7 cellular contexts compared by ENCODE assay signal in genomic region chr7:873367-874002, GRCh38. TPM values are rescaled to one million over a fixed set of nuclear protein-coding genes. Genes with fewer than 3 reads are reported as not detected.
DNase-seq lines count a peak whose midpoint lies in the region; FAIRE-seq and TF ChIP-seq lines count a peak whose summit lies in the region.

No MANE protein-coding gene starts in this region.

- H3K79me2 ChIP-seq in astrocyte (ENCODE audit: insufficient read depth, low read length) (peaks cover 19% of the 10 kb centered on the region), hepatocyte (peaks cover 10% of the 10 kb centered on the region)

- H2AFZ ChIP-seq in astrocyte (ENCODE audit: low read depth, low read length) (no peak overlapping the region), hepatocyte (no peak overlapping the region)

- no peaks in the 10 kb centered on the region for H3K27me3 Mint-ChIP-seq in astrocyte (ENCODE audit: low read depth, unreplicated experiment)

- H3K4me3 ChIP-seq in astrocyte (ENCODE audit: insufficient read depth, low read depth, low read length) (no peak overlapping the region), hepatocyte (no peak overlapping the region), sigmoid colon (no peak overlapping the region)

- intact Hi-C loops in sigmoid colon (cut with DNase I), result loop anchor here (1.0 to 10.0 kb wide), 5 partner anchors 37 to 549 kb away; partner anchors contain the start of gene PDGFA

- no peaks in the 10 kb centered on the region for H3K4me1 ChIP-seq in astrocyte (ENCODE audit: insufficient read depth, low read length)
- peaks cover 17% of the 10 kb centered on the region for H3K4me1 ChIP-seq in hepatocyte (ENCODE audit: insufficient read depth)
- H3K4me1 ChIP-seq in sigmoid colon, result peaks cover 0 to 60% (median 47%) of the 10 kb centered on the region in 4 donors

- peak; percentile 84 for DNase-seq in NCI-H1694 treated with DMSO at 0.1 percent for 48 hours (lab: John Stamatoyannopoulos, UW)
- peak; percentile 48 for DNase-seq in T-helper 9 cell
- DNase-seq in astrocyte (ENCODE audit: low read depth), result peak; percentile 32
- peak; percentile 91 for DNase-seq in hepatocyte (ENCODE audit: low spot score)
- DNase-seq in sigmoid colon, result peak; percentile 95
- no peak for DNase-seq in GOT3 (lab: John Stamatoyannopoulos, UW)

- TF ChIP-seq CTCF in astrocyte (IDR thresholded peaks at IDR 0.05; ENCODE audit: insufficient read depth, low read depth, low read length), result peak; percentile 96
- peak; percentile 97 for TF ChIP-seq CTCF in hepatocyte (IDR thresholded peaks at IDR 0.05; ENCODE audit: poor library complexity)
- peak; percentile 89 to 96 (median 94) for TF ChIP-seq CTCF in sigmoid colon (IDR thresholded peaks at IDR 0.05)

- H4K20me1 ChIP-seq in astrocyte (ENCODE audit: insufficient read depth, low read length) (peaks cover 18% of the 10 kb centered on the region), hepatocyte (ENCODE audit: insufficient read depth, poor library complexity, severe bottlenecking) (peaks cover 6% of the 10 kb centered on the region)

- H3K27ac Mint-ChIP-seq in astrocyte (ENCODE audit: unreplicated experiment), result peak overlapping the region; percentile 78

- H3K9me3 Mint-ChIP-seq in astrocyte (ENCODE audit: unreplicated experiment), result no peaks in the 10 kb centered on the region

- peak overlapping the region; percentile 34 for H3K9ac ChIP-seq in astrocyte (ENCODE audit: low read length)

- H3K36me3 Mint-ChIP-seq in astrocyte (ENCODE audit: low read depth, unreplicated experiment), result peaks cover 14% of the 10 kb centered on the region

- H3K4me3 Mint-ChIP-seq in astrocyte (ENCODE audit: unreplicated experiment), result peak overlapping the region; percentile 50

- H3K27me3 ChIP-seq in astrocyte (ENCODE audit: insufficient read depth, low read length) (no peaks in the 10 kb centered on the region), hepatocyte (no peaks in the 10 kb centered on the region), sigmoid colon (no peaks in the 10 kb centered on the region)

- H3K27ac ChIP-seq in astrocyte (ENCODE audit: low read depth, low read length) (no peak overlapping the region), hepatocyte (peak overlapping the region; percentile 98), sigmoid colon (peak overlapping the region; percentile 84 to 89 (median 86))

- TF ChIP-seq EP300 in sigmoid colon (IDR thresholded peaks at IDR 0.05), result peak in 1 of 4 donors; percentile 30

- H3K4me1 Mint-ChIP-seq in astrocyte (ENCODE audit: low read depth, unreplicated experiment), result peaks cover 5% of the 10 kb centered on the region

- H3K9me2 ChIP-seq in hepatocyte (replicated peaks; ENCODE audit: insufficient read depth), result no peaks in the 10 kb centered on the region

- TF ChIP-seq POLR2A in GM15510 (IDR thresholded peaks at IDR 0.05; ENCODE audit: borderline replicate concordance, extremely low read depth, insufficient read length) (peak; percentile 21), sigmoid colon (IDR thresholded peaks at IDR 0.05) (no peak)

- H3K36me3 ChIP-seq in astrocyte (ENCODE audit: insufficient read depth, low read length), result peaks cover 25% of the 10 kb centered on the region
- H3K36me3 ChIP-seq in hepatocyte (replicated peaks; ENCODE audit: insufficient read depth, low read depth), result no peaks in the 10 kb centered on the region
- H3K36me3 ChIP-seq in sigmoid colon, result peaks cover 4 to 39% (median 25%) of the 10 kb centered on the region in 4 donors

- H3K4me2 ChIP-seq in astrocyte (ENCODE audit: low read length) (no peak overlapping the region), hepatocyte (peak overlapping the region; percentile 55)

- WGBS in hepatocyte (ENCODE audit: low lambda C conversion rate, missing lambda C conversion rate), result 37% methylated on average over 18 of the region's 18 CpGs
- 29 to 31% methylated on average over 18 of the region's 18 CpGs for WGBS in sigmoid colon, 2 donors

- H3K9me3 ChIP-seq in astrocyte (ENCODE audit: insufficient read depth, low read depth, low read length) (no peaks in the 10 kb centered on the region), hepatocyte (ENCODE audit: low read depth) (no peaks in the 10 kb centered on the region), sigmoid colon (no peaks in the 10 kb centered on the region)

- FAIRE-seq in astrocyte (lab: Jason Lieb, UNC), result no peak

RNA-seq across cellular contexts. Expression of gene GET4, which starts 2.9 kb away (rescaled TPM):
- 32.1 and 43.0 TPM in 2 replicates for total RNA-seq in astrocyte
- 46.3 and 48.3 TPM in 2 replicates for total RNA-seq in hepatocyte
- polyA plus RNA-seq in hepatocyte, result 102 and 126 TPM in 2 replicates
- total RNA-seq in sigmoid colon, result 10 to 100 TPM; 20.3 to 32.4 (median 25.4) TPM
- 10 to 100 TPM; 25.8 to 51.4 (median 31.2) TPM for polyA plus RNA-seq in sigmoid colon

RNA-seq across cellular contexts. Expression of gene SUN1, which starts 41.2 kb away (rescaled TPM):
- total RNA-seq in astrocyte, result 109 and 121 TPM in 2 replicates
- 101 and 109 TPM in 2 replicates for total RNA-seq in hepatocyte
- polyA plus RNA-seq in hepatocyte, result 72.3 and 75.0 TPM in 2 replicates
- 100 to 1,000 TPM; 108 to 130 (median 119) TPM for total RNA-seq in sigmoid colon
- polyA plus RNA-seq in sigmoid colon, result 10 to 100 TPM; 23.4 to 71.0 (median 30.1) TPM
